In genomic region chr11:96079691-96080090, GRCh38 we compare ENCODE assay signal across 11 cellular contexts.
"Had no signal": no experiment of that assay in that cellular context is flagged by ENCODE, and none has a peak within 500 bp of the region (broad histone marks: within the 10 kb centered on the region; RNA-seq: fewer than 3 reads in every experiment).

No MANE protein-coding gene starts in this region.

- H3K36me3 ChIP-seq: breast epithelium, SJSA1, transverse colon had no signal

- H3K4me3 ChIP-seq: breast epithelium, dorsolateral prefrontal cortex, SJSA1, transverse colon had no signal

- H3K9me3 Mint-ChIP-seq: activated naive CD8-positive, alpha-beta T cell treated with anti-CD3 and anti-CD28 coated beads, Interleukin-2, amount 10 ng/mL, durations not matched to agents 7 days and 5 days had no signal

- ATAC-seq: activated CD4-positive, CD25-positive, alpha-beta regulatory T cell treated with anti-CD3 and anti-CD28 coated beads, Interleukin-2, amount 50 U/mL, for 24 hours; esophagus mucosa had no signal

- H3K27ac ChIP-seq: dorsolateral prefrontal cortex, SJSA1, transverse colon had no signal

- H3K27me3 ChIP-seq: breast epithelium, dorsolateral prefrontal cortex, SJSA1, transverse colon had no signal

- DNase-seq: activated naive CD8-positive, alpha-beta T cell treated with anti-CD3 and anti-CD28 coated beads, Interleukin-2, amount 10 ng/mL, durations not matched to agents 7 days and 5 days; aorta; dorsolateral prefrontal cortex; hippocampal formation; retina; stimulated activated CD4-positive, alpha-beta T cell treated with anti-CD3 and anti-CD28 coated beads, Interleukin-4, amount 100 ng/mL, for 4 hours; transverse colon had no signal

- H3K27ac Mint-ChIP-seq: activated naive CD8-positive, alpha-beta T cell treated with anti-CD3 and anti-CD28 coated beads, Interleukin-2, amount 10 ng/mL, durations not matched to agents 7 days and 5 days had no signal

- H3K9me3 ChIP-seq: breast epithelium, SJSA1, transverse colon had no signal
